Comparison of ENCODE assay signal across 12 cellular contexts in the genomic region with DNA sequence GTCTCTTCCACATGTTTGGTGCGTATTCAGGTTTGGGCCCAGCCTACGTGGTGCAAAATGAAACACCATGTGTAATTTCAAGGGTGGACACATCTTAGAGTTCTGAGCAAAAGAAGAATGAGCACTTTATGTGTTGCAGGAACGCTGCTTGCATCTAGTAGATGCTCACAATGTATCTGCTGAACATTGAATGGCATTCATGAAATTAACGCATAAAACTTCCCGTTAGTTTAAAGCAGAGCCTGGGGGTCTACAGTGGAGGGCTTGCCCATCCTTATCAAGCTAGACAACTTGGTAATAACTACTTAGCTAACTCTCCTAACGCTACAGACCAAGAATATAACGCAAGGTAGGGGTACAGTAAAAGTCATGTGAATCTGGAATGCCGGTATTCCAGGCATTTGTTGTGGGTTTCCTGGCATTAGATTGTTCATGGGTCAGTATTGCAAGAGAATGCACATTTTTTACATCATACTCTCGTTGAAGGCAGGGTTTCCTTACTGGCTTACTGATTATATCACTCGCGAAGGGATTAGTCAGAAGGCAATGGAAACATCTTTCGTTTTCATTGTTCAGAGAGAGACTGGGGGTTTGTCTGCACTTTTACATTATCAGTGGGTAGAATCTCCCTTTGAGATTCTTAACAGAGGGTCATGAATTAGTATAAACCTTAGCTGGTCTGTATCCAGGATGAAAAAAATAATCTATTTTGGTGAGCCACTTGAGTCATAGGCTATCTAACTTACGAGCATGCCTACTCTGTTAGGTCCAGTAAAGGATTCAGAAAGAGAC.
DNase-seq lines count a peak whose midpoint lies in the region; ATAC-seq and TF ChIP-seq lines count a peak whose summit lies in the region.
"Had no signal": no experiment of that assay in that cellular context is flagged by ENCODE, and none has a peak within 500 bp of the region (broad histone marks: within the 10 kb centered on the region; RNA-seq: fewer than 3 reads in every experiment).

No MANE protein-coding gene starts in this region.

- H3K27me3 ChIP-seq in gastrocnemius medialis = no peaks in the 10 kb centered on the region
- H3K27me3 ChIP-seq: BLaER1, esophagus muscularis mucosa, Peyer's patch had no signal

- no peaks in the 10 kb centered on the region for H3K9me3 ChIP-seq in gastrocnemius medialis
- H3K9me3 ChIP-seq: BLaER1, esophagus muscularis mucosa, Peyer's patch had no signal

- no peaks in the 10 kb centered on the region for H3K36me3 ChIP-seq in gastrocnemius medialis
- H3K36me3 ChIP-seq: esophagus muscularis mucosa, Peyer's patch had no signal

- in situ Hi-C loops in gastrocnemius medialis (cut with MboI; ENCODE audit: low sequenced_read_pairs in 4 of 4) = loop anchor here in 1 of 4 donors (25.0 kb wide), 1 partner anchor 295 kb away; no protein-coding TSS in a partner anchor

- peak; percentile 32 for DNase-seq in activated CD8-positive, alpha-beta memory T cell treated with anti-CD3 and anti-CD28 coated beads for 24 hours
- DNase-seq in activated CD8-positive, alpha-beta memory T cell treated with anti-CD3 and anti-CD28 coated beads, Interleukin-2, amount 50 U/mL, for 4 hours = no peak
- DNase-seq in fibroblast of peridontal ligament (ENCODE audit: extremely low read depth) (peak; percentile 100), gastrocnemius medialis (no peak), NCI-H187 (lab: John Stamatoyannopoulos, UW) (no peak), pons (ENCODE audit: low spot score) (no peak)
- DNase-seq in stimulated activated CD4-positive, alpha-beta T cell treated with anti-CD3 and anti-CD28 coated beads, Interleukin-15, amount 100 ng/mL, for 24 hours = no peak
- DNase-seq: H7, Peyer's patch had no signal

- no peak for TF ChIP-seq POLR2A in gastrocnemius medialis (IDR thresholded peaks at IDR 0.05)

- peaks cover 8 to 14% of the 10 kb centered on the region in 2 donors for H3K4me1 ChIP-seq in gastrocnemius medialis
- H3K4me1 ChIP-seq: Peyer's patch had no signal

- intact Hi-C loops in gastrocnemius medialis (cut with DNase I; ENCODE audit: low total_unique reads) = no loop called here

- H3K27ac ChIP-seq in gastrocnemius medialis = peak overlapping the region in 3 of 4 donors; percentile 13 to 41 (median 32)
- H3K27ac ChIP-seq: BLaER1 had no signal

- TF ChIP-seq CTCF in gastrocnemius medialis (IDR thresholded peaks at IDR 0.05 in 4 of 5, conservative IDR thresholded peaks at IDR 0.05 in 1 of 5) = no peak

- ATAC-seq in SK-N-SH treated with all-trans-retinoic acid at 6 μM for 48 hours (peak; percentile 88), gastrocnemius medialis (peak; percentile 61 to 68)

- no peak overlapping the region for H3K4me3 ChIP-seq in gastrocnemius medialis
- H3K4me3 ChIP-seq: BLaER1, esophagus muscularis mucosa, Peyer's patch had no signal

TF ChIP-seq in SK-N-SH treated with all-trans-retinoic acid at 6 μM for 48 hours, 23 proteins besides CTCF, POLR2A, EP300 and RAD21:
- TF ChIP-seq RARB (CRISPR knock-in tag; IDR thresholded peaks at IDR 0.05) (no peak), ISL1 (CRISPR knock-in tag; IDR thresholded peaks at IDR 0.05) (peak; percentile 80), TCF4 (CRISPR knock-in tag; IDR thresholded peaks at IDR 0.05; ENCODE audit: borderline replicate concordance) (no peak), SNAI2 (CRISPR knock-in tag; IDR thresholded peaks at IDR 0.05) (0 out of 2 replicates have a peak, but pooled peaks have one; percentile 23), TOX (CRISPR knock-in tag; IDR thresholded peaks at IDR 0.05; ENCODE audit: borderline replicate concordance) (0 out of 2 replicates have a peak, but pooled peaks have one; percentile 14), ZFP30 (CRISPR knock-in tag; IDR thresholded peaks at IDR 0.05) (no peak), PATZ1 (CRISPR knock-in tag; IDR thresholded peaks at IDR 0.05; ENCODE audit: borderline replicate concordance) (peak; percentile 71; the same call in 1 of the 2 replicates), CSDC2 (CRISPR knock-in tag; IDR thresholded peaks at IDR 0.05) (peak; percentile 86; the same call in 1 of the 2 replicates), ZNF8 (CRISPR knock-in tag; IDR thresholded peaks at IDR 0.05) (no peak), ZFP3 (CRISPR knock-in tag; IDR thresholded peaks at IDR 0.05) (peak; percentile 51)
- TF ChIP-seq, protein P1, sequence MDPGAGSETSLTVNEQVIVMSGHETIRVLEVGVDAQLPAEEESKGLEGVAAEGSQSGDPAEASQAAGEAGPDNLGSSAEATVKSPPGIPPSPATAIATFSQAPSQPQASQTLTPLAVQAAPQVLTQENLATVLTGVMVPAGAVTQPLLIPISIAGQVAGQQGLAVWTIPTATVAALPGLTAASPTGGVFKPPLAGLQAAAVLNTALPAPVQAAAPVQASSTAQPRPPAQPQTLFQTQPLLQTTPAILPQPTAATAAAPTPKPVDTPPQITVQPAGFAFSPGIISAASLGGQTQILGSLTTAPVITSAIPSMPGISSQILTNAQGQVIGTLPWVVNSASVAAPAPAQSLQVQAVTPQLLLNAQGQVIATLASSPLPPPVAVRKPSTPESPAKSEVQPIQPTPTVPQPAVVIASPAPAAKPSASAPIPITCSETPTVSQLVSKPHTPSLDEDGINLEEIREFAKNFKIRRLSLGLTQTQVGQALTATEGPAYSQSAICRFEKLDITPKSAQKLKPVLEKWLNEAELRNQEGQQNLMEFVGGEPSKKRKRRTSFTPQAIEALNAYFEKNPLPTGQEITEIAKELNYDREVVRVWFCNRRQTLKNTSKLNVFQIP (CRISPR knock-in tag; IDR thresholded peaks at IDR 0.05; ENCODE audit: borderline replicate concordance, low read depth) = peak; percentile 63; the same call in 1 of the 2 replicates

Comparison
In these comparisons a context has a peak if more than half of its experiments do, and no peak if none do; other contexts are left out.
1. DNase-seq: peak in activated CD8-positive, alpha-beta memory T cell treated with anti-CD3 and anti-CD28 coated beads for 24 hours (single experiment) and fibroblast of peridontal ligament (single experiment); none in activated CD8-positive, alpha-beta memory T cell treated with anti-CD3 and anti-CD28 coated beads, Interleukin-2, amount 50 U/mL, for 4 hours (single experiment), gastrocnemius medialis (0 of 2), NCI-H187 (0 of 2), stimulated activated CD4-positive, alpha-beta T cell treated with anti-CD3 and anti-CD28 coated beads, Interleukin-15, amount 100 ng/mL, for 24 hours (single experiment) and pons (single experiment).